ENCODE assay signal across 8 cellular contexts in the genomic region with DNA sequence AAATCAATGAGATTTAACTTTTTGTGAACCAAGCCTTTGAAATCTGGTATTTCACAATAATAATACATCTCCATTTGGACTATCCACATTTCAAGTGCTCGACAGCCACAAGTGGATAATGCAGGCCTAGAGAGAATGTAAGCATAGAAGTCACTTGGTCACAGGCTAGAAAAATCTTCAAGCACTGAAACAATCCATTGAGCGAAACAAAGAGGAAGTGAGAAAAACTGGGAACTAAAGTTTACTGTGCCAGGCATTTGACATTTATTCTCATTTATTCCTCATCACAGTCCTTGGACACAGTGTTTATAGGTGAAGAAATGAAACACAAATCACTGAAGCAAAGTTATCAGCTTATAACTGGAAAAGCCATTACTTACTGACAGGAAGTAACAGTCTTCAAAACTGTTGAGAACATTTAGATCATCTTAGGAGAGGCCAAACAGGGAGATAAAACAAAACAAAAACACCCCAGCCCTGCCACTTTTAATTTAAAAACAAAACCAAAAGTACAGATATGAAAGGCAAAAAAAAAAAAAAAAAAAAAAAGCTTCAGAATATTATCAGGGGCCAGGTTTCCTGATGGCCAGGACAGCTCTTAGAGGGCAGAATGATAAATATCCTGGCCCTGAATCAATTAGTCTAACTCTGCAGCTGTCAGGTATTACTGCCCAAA. TPM values are rescaled to one million over a fixed set of nuclear protein-coding genes. Genes with fewer than 3 reads are reported as not detected.
DNase-seq lines count a peak whose midpoint lies in the region; ATAC-seq and TF ChIP-seq lines count a peak whose summit lies in the region.

No MANE protein-coding gene starts in this region.

- no peak overlapping the region for H3K4me3 Mint-ChIP-seq in mesothelial cell of epicardium

- peaks cover 7% of the 10 kb centered on the region for H3K4me1 Mint-ChIP-seq in mesothelial cell of epicardium

- no peak overlapping the region for H3K4me3 ChIP-seq in SJCRH30

- 0 out of 2 replicates have a peak, but pooled peaks cover 2% of the 10 kb centered on the region for H3K36me3 ChIP-seq in SJCRH30

- peaks cover 44% of the 10 kb centered on the region for H3K36me3 Mint-ChIP-seq in mesothelial cell of epicardium

- no peaks in the 10 kb centered on the region for H3K9me3 Mint-ChIP-seq in mesothelial cell of epicardium

- no peak for TF ChIP-seq CTCF in GM10266 (IDR thresholded peaks at IDR 0.05; ENCODE audit: control insufficient read depth, insufficient read depth, low read depth, missing control alignments)
- TF ChIP-seq CTCF in mesothelial cell of epicardium (IDR thresholded peaks at IDR 0.05; ENCODE audit: unreplicated experiment): no peak

- H3K27me3 ChIP-seq in SJCRH30: no peaks in the 10 kb centered on the region

- H3K27me3 Mint-ChIP-seq in mesothelial cell of epicardium (ENCODE audit: low read depth): no peaks in the 10 kb centered on the region

- no peak for TF ChIP-seq POLR2A in GM18505 (IDR thresholded peaks at IDR 0.05; ENCODE audit: borderline replicate concordance, extremely low read depth, insufficient read depth, insufficient read length)

- H3K27ac Mint-ChIP-seq in mesothelial cell of epicardium: peak overlapping the region; percentile 24

- H3K9me3 ChIP-seq in SJCRH30 (replicated peaks): no peaks in the 10 kb centered on the region

- ATAC-seq in GM21529 (IDR thresholded peaks at IDR 0.05; ENCODE audit: unreplicated experiment) (peak; percentile 65), HG02571 (IDR thresholded peaks at IDR 0.05; ENCODE audit: unreplicated experiment) (no peak), GM18505 (IDR thresholded peaks at IDR 0.05; ENCODE audit: unreplicated experiment) (no peak)

- DNase-seq in GM10266 (ENCODE audit: extremely low spot score) (peak; percentile 11), SJCRH30 (no peak), mesothelial cell of epicardium (ENCODE audit: low spot score in 2 of 2, unreplicated experiment in 2 of 2) (no peak)
- DNase-seq in activated CD8-positive, alpha-beta memory T cell treated with anti-CD3 and anti-CD28 coated beads for 24 hours: no peak
- no peak for DNase-seq in central memory CD4-positive, alpha-beta T cell

- H3K4me1 ChIP-seq in SJCRH30: peaks cover 20% of the 10 kb centered on the region

- peak overlapping the region; percentile 54 for H3K27ac ChIP-seq in SJCRH30

RNA-seq across cellular contexts. Expression of a gene that starts 29.2 kb away (rescaled TPM):
- 56.2 and 56.6 TPM in 2 replicates for total RNA-seq in SJCRH30 (2014; rRNA removed; shearing (Covaris generic))
- total RNA-seq in mesothelial cell of epicardium: 66.1 to 68.0 TPM (median 67.4 TPM) in 3 replicates
